Comparison of ENCODE assay signal across 19 cellular contexts in the genomic region with DNA sequence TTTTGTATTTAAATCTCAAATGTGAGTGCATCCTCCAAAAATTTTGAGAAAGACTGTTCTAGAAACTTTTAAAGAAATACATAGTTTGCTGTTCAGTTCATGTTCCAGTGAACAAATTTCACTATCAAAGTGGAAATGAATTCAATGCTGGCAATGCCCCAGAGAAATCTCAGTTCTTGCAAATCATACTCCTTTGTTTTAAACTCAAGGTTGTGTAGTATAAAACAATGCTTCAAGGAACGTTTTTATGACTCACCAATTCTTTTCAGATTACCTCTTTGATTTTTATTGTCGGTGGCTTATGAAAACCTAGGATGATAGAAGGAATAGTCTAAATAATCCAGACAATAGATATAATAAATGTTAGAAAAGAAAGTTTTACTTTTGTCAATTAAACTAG. TPM values are rescaled to one million over a fixed set of nuclear protein-coding genes. Genes with fewer than 3 reads are reported as not detected.
DNase-seq lines count a peak whose midpoint lies in the region; ATAC-seq and TF ChIP-seq lines count a peak whose summit lies in the region.
"Had no signal": no experiment of that assay in that cellular context is flagged by ENCODE, and none has a peak within 500 bp of the region (broad histone marks: within the 10 kb centered on the region; RNA-seq: fewer than 3 reads in every experiment).

No MANE protein-coding gene starts in this region.

- dilution Hi-C loops in mammary epithelial cell (cut with HindIII; ENCODE audit: low sequenced_read_pairs): no loop called here

- in situ Hi-C loops in mammary epithelial cell (cut with MboI; ENCODE audit: low sequenced_read_pairs in 2 of 2): no loop called here

- H3K27me3 ChIP-seq in mammary epithelial cell (ENCODE audit: insufficient read depth, low read length): no peaks in the 10 kb centered on the region
- H3K27me3 ChIP-seq in subcutaneous abdominal adipose tissue (ENCODE audit: control insufficient read depth in 5 of 5, insufficient read depth in 4 of 5, low read length in 5 of 5): no peaks in the 10 kb centered on the region
- H3K27me3 ChIP-seq: BE2C had no signal

- BruUV-seq in mammary epithelial cell (replicated peaks; lab: Mats Ljungman, UMichigan): no TSS peak

- no peak overlapping the region for H2AFZ ChIP-seq in mammary epithelial cell (ENCODE audit: low read depth, low read length)

- H3K9ac ChIP-seq in mammary epithelial cell (ENCODE audit: insufficient read depth, low read length): no peak overlapping the region
- H3K9ac ChIP-seq in subcutaneous abdominal adipose tissue (ENCODE audit: low read length in 5 of 5): no peak overlapping the region
- H3K9ac ChIP-seq: KMS-11 had no signal

- CTCF ChIA-PET in mammary epithelial cell (lab: Charles Lee; ENCODE audit: low non-redundant PET): no interaction called here

- H3K27ac ChIP-seq in mammary epithelial cell (ENCODE audit: insufficient read depth, low read depth, low read length): peak overlapping the region; percentile 79
- peak overlapping the region; percentile 33 for H3K27ac ChIP-seq in subcutaneous abdominal adipose tissue (ENCODE audit: low read depth, low read length)
- H3K27ac ChIP-seq: KMS-11 had no signal

- H3K4me1 ChIP-seq in mammary epithelial cell (ENCODE audit: insufficient read depth, low read length): peaks cover 13% of the 10 kb centered on the region
- peaks cover 0 to 7% (median 4%) of the 10 kb centered on the region in 5 donors for H3K4me1 ChIP-seq in subcutaneous abdominal adipose tissue (ENCODE audit: control insufficient read depth in 5 of 5, insufficient read depth in 5 of 5, low read length in 5 of 5)

- WGBS in mammary epithelial cell (ENCODE audit: low coverage, missing lambda C conversion rate): 0% methylated on average over 2 of the region's 2 CpGs

- peak; percentile 35 for DNase-seq in RPMI7951 (ENCODE audit: low read depth)
- DNase-seq in mammary epithelial cell: peak; percentile 58
- peak; percentile 90 for DNase-seq in fibroblast of the aortic adventitia (ENCODE audit: low read depth)
- DNase-seq: BE2C; CD4-positive, alpha-beta memory T cell; DMS79; MM.1S; NCI-H1105 treated with DMSO at 0.1 percent for 48 hours; NCI-H1694 treated with DMSO at 0.1 percent for 48 hours; NCI-H345; NCI-H526 treated with DMSO at 0.1 percent for 48 hours; SIG-M5 had no signal

- H4K20me1 ChIP-seq in mammary epithelial cell (ENCODE audit: insufficient read depth, low read length): no peaks in the 10 kb centered on the region

- peak overlapping the region in 1 of 3 experiments; percentile 31 for H3K4me3 ChIP-seq in mammary epithelial cell (replicated peaks in 1 of 3; ENCODE audit: insufficient read depth in 1 of 3, low read depth in 2 of 3, low read length in 3 of 3)
- no peak overlapping the region for H3K4me3 ChIP-seq in fibroblast of the aortic adventitia (ENCODE audit: low read depth, low read length)
- no peak overlapping the region for H3K4me3 ChIP-seq in subcutaneous abdominal adipose tissue (ENCODE audit: low read depth in 1 of 5, low read length in 5 of 5)

- H3K4me2 ChIP-seq in mammary epithelial cell (ENCODE audit: insufficient read depth, low read depth, low read length): peak overlapping the region; percentile 70
- H3K4me2 ChIP-seq: KMS-11 had no signal

- H3K79me2 ChIP-seq in mammary epithelial cell (ENCODE audit: insufficient read depth, low read length): peaks cover 40% of the 10 kb centered on the region

- intact Hi-C loops in mammary epithelial cell (cut with micrococcal nuclease): no loop called here

- no peak for TF ChIP-seq CTCF in mammary epithelial cell (conservative IDR thresholded peaks at IDR 0.05 in 1 of 2, IDR thresholded peaks at IDR 0.05 in 1 of 2; ENCODE audit: extremely low read depth in 1 of 2, insufficient read depth in 1 of 2, low read depth in 1 of 2, low read length in 2 of 2)
- no peak for TF ChIP-seq CTCF in fibroblast of the aortic adventitia (IDR thresholded peaks at IDR 0.05; ENCODE audit: insufficient read depth, low read length)

- peaks cover 5% of the 10 kb centered on the region for H3K9me3 ChIP-seq in mammary epithelial cell (replicated peaks; ENCODE audit: insufficient read depth, low read length)
- H3K9me3 ChIP-seq in subcutaneous abdominal adipose tissue (ENCODE audit: control insufficient read depth in 5 of 5, low read length in 5 of 5): peaks cover 0 to 11% (median 2%) of the 10 kb centered on the region in 5 donors
- H3K9me3 ChIP-seq: BE2C had no signal

- H3K36me3 ChIP-seq in mammary epithelial cell (ENCODE audit: insufficient read depth, low read length) (peaks cover 24% of the 10 kb centered on the region), subcutaneous abdominal adipose tissue (ENCODE audit: control insufficient read depth in 5 of 5, insufficient read depth in 5 of 5, low read length in 5 of 5) (peaks cover 0 to 4% (median 0%) of the 10 kb centered on the region in 5 donors)

- no peak for ATAC-seq in HG02642 (IDR thresholded peaks at IDR 0.05; ENCODE audit: poor library complexity, unreplicated experiment)
- no peak for ATAC-seq in HG02763 (IDR thresholded peaks at IDR 0.05; ENCODE audit: unreplicated experiment)
- ATAC-seq in HG03280 (IDR thresholded peaks at IDR 0.05; ENCODE audit: unreplicated experiment): no peak

RNA-seq across cellular contexts. Expression of gene LPCAT2, which starts 17.6 kb away (rescaled TPM):
- 76.9 and 80.5 TPM in 2 replicates for total RNA-seq in RPMI7951 (2014; rRNA removed; shearing (Covaris generic))
- 100 to 1,000 TPM in 1 of 2 donors, 10 to 100 TPM in 1; 50.5 to 173 TPM for total RNA-seq in mammary epithelial cell
- 32.4 TPM for polyA plus RNA-seq in mammary epithelial cell
- 109 TPM for polyA minus RNA-seq in mammary epithelial cell
- 34.1 and 35.6 TPM in 2 replicates for total RNA-seq in fibroblast of the aortic adventitia (ENCODE audit: low replicate concordance)
- total RNA-seq: G401 had no signal
- polyA plus RNA-seq: CD4-positive, alpha-beta memory T cell had no signal

RNA-seq across cellular contexts. Expression of gene CAPNS2, which starts 40.0 kb away (rescaled TPM):
- 0.20 and 0.60 TPM in 2 replicates for total RNA-seq in RPMI7951 (2014; rRNA removed; shearing (Covaris generic))
- total RNA-seq in mammary epithelial cell (1 to 10 TPM; 1.8 to 3.2 TPM), fibroblast of the aortic adventitia (ENCODE audit: low replicate concordance) (1.7 and 2.8 TPM in 2 replicates)
- 0.82 TPM for polyA plus RNA-seq in mammary epithelial cell
- not detected for polyA minus RNA-seq in mammary epithelial cell
- total RNA-seq: CD4-positive, alpha-beta memory T cell; G401; H1 had no signal
- polyA plus RNA-seq: CD4-positive, alpha-beta memory T cell; H1 had no signal

RNA-seq across cellular contexts. Expression of gene MMP2, which starts 47.5 kb away (rescaled TPM):
- 667 and 839 TPM in 2 replicates for total RNA-seq in RPMI7951 (2014; rRNA removed; shearing (Covaris generic))
- 10 to 100 TPM; 18.2 to 68.2 TPM for total RNA-seq in mammary epithelial cell
- 24.9 TPM for polyA plus RNA-seq in mammary epithelial cell
- polyA minus RNA-seq in mammary epithelial cell: 35.5 TPM
- 1,244 and 1,884 TPM in 2 replicates for total RNA-seq in fibroblast of the aortic adventitia (ENCODE audit: low replicate concordance)
- total RNA-seq: G401 had no signal
- polyA plus RNA-seq: CD4-positive, alpha-beta memory T cell had no signal

Comparison
In these comparisons a context has a peak if more than half of its experiments do, and no peak if none do; other contexts are left out.
1. DNase-seq: peak in every context shown above with its lines; median percentile 90 in fibroblast of the aortic adventitia; 58 in mammary epithelial cell; 35 in RPMI7951.